ENCODE assay signal across 25 cellular contexts in the genomic region with DNA sequence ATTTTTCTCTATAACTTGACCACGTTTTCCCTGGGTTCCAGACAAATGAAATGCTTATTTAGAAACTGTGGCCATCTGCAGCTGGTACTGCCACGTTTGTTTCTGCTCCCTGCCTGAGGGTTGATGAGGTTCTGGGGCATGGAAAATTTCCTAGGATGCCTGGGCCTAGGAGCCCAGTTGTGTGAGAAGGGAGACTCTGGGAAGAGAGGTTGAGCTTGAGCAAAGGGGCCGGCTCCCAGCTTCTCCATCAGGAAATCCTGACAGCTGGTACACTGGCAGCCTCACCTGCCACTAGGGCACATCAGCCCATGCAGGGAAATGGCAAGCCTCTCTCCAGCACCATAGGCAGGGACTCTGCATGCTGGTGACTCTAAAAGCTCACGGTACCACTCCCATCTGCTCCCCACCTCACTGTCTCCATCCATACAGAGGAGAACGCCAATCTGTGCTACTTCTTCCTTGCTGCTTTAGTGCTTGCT.
"Had no signal": no experiment of that assay in that cellular context is flagged by ENCODE, and none has a peak within 500 bp of the region (broad histone marks: within the 10 kb centered on the region; RNA-seq: fewer than 3 reads in every experiment).

No MANE protein-coding gene starts in this region.

- H3K9me3 Mint-ChIP-seq: activated CD4-positive, alpha-beta memory T cell treated with anti-CD3 and anti-CD28 coated beads, Interleukin-2, amount 10 ng/mL, durations not matched to agents 7 days and 5 days; activated CD4-positive, alpha-beta T cell treated with anti-CD3 and anti-CD28 coated beads, Interleukin-2, amount 10 ng/mL, durations not matched to agents 7 days and 5 days; activated naive CD8-positive, alpha-beta T cell treated with anti-CD3 and anti-CD28 coated beads for 36 hours; activated naive CD8-positive, alpha-beta T cell treated with anti-CD3 and anti-CD28 coated beads, Interleukin-2, amount 50 U/mL, for 24 hours; activated T-cell treated with anti-CD3 and anti-CD28 coated beads, Interleukin-2, amount 50 U/mL, for 24 hours had no signal

- H3K9me3 ChIP-seq: adrenal gland, body of pancreas, esophagus squamous epithelium had no signal

- H3K27ac Mint-ChIP-seq: activated CD4-positive, alpha-beta memory T cell treated with anti-CD3 and anti-CD28 coated beads, Interleukin-2, amount 10 ng/mL, durations not matched to agents 7 days and 5 days; activated CD4-positive, alpha-beta T cell treated with anti-CD3 and anti-CD28 coated beads, Interleukin-2, amount 10 ng/mL, durations not matched to agents 7 days and 5 days; activated naive CD8-positive, alpha-beta T cell treated with anti-CD3 and anti-CD28 coated beads for 36 hours; activated naive CD8-positive, alpha-beta T cell treated with anti-CD3 and anti-CD28 coated beads, Interleukin-2, amount 50 U/mL, for 24 hours; activated T-cell treated with anti-CD3 and anti-CD28 coated beads, Interleukin-2, amount 50 U/mL, for 24 hours; activated T-cell treated with anti-CD3 and anti-CD28 coated beads, Interleukin-2, amount 50 U/mL, for 72 hours had no signal

- DNase-seq: activated CD4-positive, alpha-beta memory T cell treated with anti-CD3 and anti-CD28 coated beads, Interleukin-2, amount 10 ng/mL, durations not matched to agents 7 days and 5 days; activated CD4-positive, alpha-beta T cell treated with anti-CD3 and anti-CD28 coated beads for 1 hour; activated CD4-positive, alpha-beta T cell treated with anti-CD3 and anti-CD28 coated beads for 4 hours; activated CD4-positive, alpha-beta T cell treated with anti-CD3 and anti-CD28 coated beads, Interleukin-2, amount 10 ng/mL, durations not matched to agents 7 days and 5 days; activated CD4-positive, alpha-beta T cell treated with anti-CD3 and anti-CD28 coated beads, Interleukin-2, amount 50 U/mL, for 4 hours; activated CD4-positive, CD25-positive, alpha-beta regulatory T cell; activated CD8-positive, alpha-beta memory T cell treated with anti-CD3 and anti-CD28 coated beads, Interleukin-2, amount 50 U/mL, for 48 hours; activated gamma-delta T cell; activated naive CD4-positive, alpha-beta T cell; activated naive CD4-positive, alpha-beta T cell treated with anti-CD3 and anti-CD28 coated beads, Interleukin-2, amount 50 U/mL, for 16 hours; activated naive CD8-positive, alpha-beta T cell treated with anti-CD3 and anti-CD28 coated beads for 36 hours; activated naive CD8-positive, alpha-beta T cell treated with anti-CD3 and anti-CD28 coated beads, Interleukin-2, amount 50 U/mL, for 24 hours; activated T-cell treated with anti-CD3 and anti-CD28 coated beads for 4 hours; activated T-cell treated with anti-CD3 and anti-CD28 coated beads, Interleukin-2, amount 50 U/mL, for 24 hours; activated T-cell treated with anti-CD3 and anti-CD28 coated beads, Interleukin-2, amount 50 U/mL, for 72 hours; adrenal gland; amygdala; aorta; body of pancreas; caudate nucleus; effector CD8-positive, alpha-beta T cell; esophagus squamous epithelium; foreskin melanocyte; T-helper 2 cell had no signal

- H3K4me3 ChIP-seq: adrenal gland, body of pancreas, esophagus squamous epithelium had no signal

- H3K4me1 Mint-ChIP-seq: activated CD4-positive, alpha-beta memory T cell treated with anti-CD3 and anti-CD28 coated beads, Interleukin-2, amount 10 ng/mL, durations not matched to agents 7 days and 5 days; activated CD4-positive, alpha-beta T cell treated with anti-CD3 and anti-CD28 coated beads, Interleukin-2, amount 10 ng/mL, durations not matched to agents 7 days and 5 days; activated naive CD8-positive, alpha-beta T cell treated with anti-CD3 and anti-CD28 coated beads for 36 hours; activated naive CD8-positive, alpha-beta T cell treated with anti-CD3 and anti-CD28 coated beads, Interleukin-2, amount 50 U/mL, for 24 hours had no signal

- H3K36me3 Mint-ChIP-seq: activated naive CD8-positive, alpha-beta T cell treated with anti-CD3 and anti-CD28 coated beads for 36 hours had no signal

- H3K27me3 ChIP-seq: adrenal gland, body of pancreas, esophagus squamous epithelium had no signal

- H3K4me3 Mint-ChIP-seq: activated CD4-positive, alpha-beta memory T cell treated with anti-CD3 and anti-CD28 coated beads, Interleukin-2, amount 10 ng/mL, durations not matched to agents 7 days and 5 days; activated CD4-positive, alpha-beta T cell treated with anti-CD3 and anti-CD28 coated beads, Interleukin-2, amount 10 ng/mL, durations not matched to agents 7 days and 5 days; activated naive CD8-positive, alpha-beta T cell treated with anti-CD3 and anti-CD28 coated beads for 36 hours; activated naive CD8-positive, alpha-beta T cell treated with anti-CD3 and anti-CD28 coated beads, Interleukin-2, amount 50 U/mL, for 24 hours; activated T-cell treated with anti-CD3 and anti-CD28 coated beads, Interleukin-2, amount 50 U/mL, for 24 hours; activated T-cell treated with anti-CD3 and anti-CD28 coated beads, Interleukin-2, amount 50 U/mL, for 72 hours had no signal

- H3K27me3 Mint-ChIP-seq: activated CD4-positive, alpha-beta memory T cell treated with anti-CD3 and anti-CD28 coated beads, Interleukin-2, amount 10 ng/mL, durations not matched to agents 7 days and 5 days; activated CD4-positive, alpha-beta T cell treated with anti-CD3 and anti-CD28 coated beads, Interleukin-2, amount 10 ng/mL, durations not matched to agents 7 days and 5 days; activated naive CD8-positive, alpha-beta T cell treated with anti-CD3 and anti-CD28 coated beads, Interleukin-2, amount 50 U/mL, for 24 hours; activated T-cell treated with anti-CD3 and anti-CD28 coated beads, Interleukin-2, amount 50 U/mL, for 24 hours had no signal

- H3K27ac ChIP-seq: adrenal gland, body of pancreas, epithelial cell of prostate, esophagus squamous epithelium had no signal

- H3K4me1 ChIP-seq: body of pancreas, esophagus squamous epithelium had no signal

- ATAC-seq: activated naive CD8-positive, alpha-beta T cell treated with anti-CD3 and anti-CD28 coated beads, Interleukin-2, amount 50 U/mL, for 24 hours; activated T-cell treated with anti-CD3 and anti-CD28 coated beads, Interleukin-2, amount 50 U/mL, for 72 hours; body of pancreas had no signal

- H3K36me3 ChIP-seq: adrenal gland, esophagus squamous epithelium had no signal
